1 cellular context compared by ENCODE assay signal in the genomic region with DNA sequence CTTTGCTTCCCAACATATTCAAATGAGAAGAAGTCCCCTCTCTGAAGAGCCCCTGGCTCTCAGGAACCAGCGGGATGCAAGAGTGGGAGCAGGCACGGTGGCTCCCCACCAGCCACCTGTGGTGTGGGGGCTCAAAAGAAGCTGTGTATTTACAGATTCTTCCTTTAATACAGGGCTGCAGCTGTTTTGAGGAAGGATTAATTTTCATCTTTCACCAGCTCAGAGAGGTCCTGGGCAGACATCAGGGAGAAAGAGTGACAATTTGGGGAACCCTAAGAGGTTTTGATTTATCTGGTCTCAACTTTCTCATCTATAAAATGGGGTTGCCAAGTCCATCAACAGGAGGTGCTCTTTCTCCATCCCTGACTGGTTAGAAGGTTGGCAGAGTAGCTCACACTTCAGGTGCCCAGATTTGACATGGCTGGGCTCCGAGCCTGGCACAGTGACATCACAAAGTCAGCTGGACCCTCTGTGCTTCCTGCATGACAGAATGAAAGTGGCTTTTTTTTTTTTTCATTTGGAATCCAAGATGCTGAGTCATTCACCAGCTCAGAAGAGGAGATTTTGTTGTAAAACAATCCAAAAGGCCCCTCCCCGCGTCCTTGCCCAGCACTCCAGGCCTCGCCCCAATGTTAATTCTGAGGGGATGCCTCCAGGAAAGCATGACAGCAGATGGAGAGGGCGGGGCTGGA.
TF ChIP-seq lines count a peak whose summit lies in the region.

No MANE protein-coding gene starts in this region.

TF ChIP-seq in SK-N-SH, 30 proteins besides CTCF, POLR2A, EP300 and RAD21 (continued from another document):
- TF ChIP-seq, protein P1, sequence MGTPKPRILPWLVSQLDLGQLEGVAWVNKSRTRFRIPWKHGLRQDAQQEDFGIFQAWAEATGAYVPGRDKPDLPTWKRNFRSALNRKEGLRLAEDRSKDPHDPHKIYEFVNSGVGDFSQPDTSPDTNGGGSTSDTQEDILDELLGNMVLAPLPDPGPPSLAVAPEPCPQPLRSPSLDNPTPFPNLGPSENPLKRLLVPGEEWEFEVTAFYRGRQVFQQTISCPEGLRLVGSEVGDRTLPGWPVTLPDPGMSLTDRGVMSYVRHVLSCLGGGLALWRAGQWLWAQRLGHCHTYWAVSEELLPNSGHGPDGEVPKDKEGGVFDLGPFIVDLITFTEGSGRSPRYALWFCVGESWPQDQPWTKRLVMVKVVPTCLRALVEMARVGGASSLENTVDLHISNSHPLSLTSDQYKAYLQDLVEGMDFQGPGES (IDR thresholded peaks at IDR 0.05; ENCODE audit: low read depth, low read length) = no peak
- no peak for TF ChIP-seq USF2 (IDR thresholded peaks at IDR 0.05; ENCODE audit: borderline replicate concordance, low read depth, low read length)
